Comparison of ENCODE assay signal across 8 cellular contexts in genomic region chr9:131738838-131739191, GRCh38. TPM values are rescaled to one million over a fixed set of nuclear protein-coding genes. Genes with fewer than 3 reads are reported as not detected.
A peak's percentile ranks its signal among the peaks of the same experiment; 100 is the strongest.
DNase-seq lines count a peak whose midpoint lies in the region; ATAC-seq and TF ChIP-seq lines count a peak whose summit lies in the region.

No MANE protein-coding gene starts in this region.

- no peaks in the 10 kb centered on the region for H3K9me3 Mint-ChIP-seq in naive thymus-derived CD4-positive, alpha-beta T cell

- H3K27ac ChIP-seq in colonic mucosa: peak overlapping the region; percentile 83
- peak overlapping the region; percentile 68 for H3K27ac ChIP-seq in naive thymus-derived CD4-positive, alpha-beta T cell (ENCODE audit: low read depth, low read length)

- DNase-seq in GM06990 (ENCODE audit: extremely low read depth, insufficient read length): no peak
- no peak for DNase-seq in MG63
- peak; percentile 72 for DNase-seq in colonic mucosa
- DNase-seq in naive thymus-derived CD4-positive, alpha-beta T cell: no peak
- no peak for DNase-seq in A172 (ENCODE audit: low spot score)
- no peak for DNase-seq in COR-L47 (lab: John Stamatoyannopoulos, UW)

- no peak for ATAC-seq in naive thymus-derived CD4-positive, alpha-beta T cell
- no peak for ATAC-seq in GM21825 (IDR thresholded peaks at IDR 0.05; ENCODE audit: unreplicated experiment)
- no peak for ATAC-seq in GM21529 (IDR thresholded peaks at IDR 0.05; ENCODE audit: unreplicated experiment)

- POLR2A ChIA-PET in naive thymus-derived CD4-positive, alpha-beta T cell (lab: Charles Lee): interaction anchor here (0.8 to 2.7 kb wide), 7 partner anchors 9 to 239 kb away, joined by 3 to 10 read pairs (median 3); no protein-coding TSS in a partner anchor

- CTCF ChIA-PET in naive thymus-derived CD4-positive, alpha-beta T cell (lab: Charles Lee): interaction anchor here (1.0 to 2.8 kb wide), 4 partner anchors 11 to 160 kb away, joined by 3 to 20 read pairs (median 8); no protein-coding TSS in a partner anchor

- H3K9me3 ChIP-seq in MG63: no peaks in the 10 kb centered on the region
- H3K9me3 ChIP-seq in colonic mucosa: no peaks in the 10 kb centered on the region
- H3K9me3 ChIP-seq in naive thymus-derived CD4-positive, alpha-beta T cell (ENCODE audit: control insufficient read depth in 2 of 3, low read length in 3 of 3): no peaks in the 10 kb centered on the region

- H3K9ac ChIP-seq in colonic mucosa (ENCODE audit: low read depth in 2 of 2, low read length in 2 of 2): peak overlapping the region; percentile 89 to 96

- peak overlapping the region; percentile 80 to 96 (median 92) for H3K27ac Mint-ChIP-seq in naive thymus-derived CD4-positive, alpha-beta T cell

- peaks cover 22% of the 10 kb centered on the region for H3K4me1 ChIP-seq in colonic mucosa
- H3K4me1 ChIP-seq in naive thymus-derived CD4-positive, alpha-beta T cell (ENCODE audit: control insufficient read depth in 2 of 2, insufficient read depth in 2 of 2, low read length in 2 of 2): peaks cover 53 to 62% of the 10 kb centered on the region in 2 donors

- no peaks in the 10 kb centered on the region; the same call in none of the 2 replicates for H3K36me3 ChIP-seq in GM06990 (ENCODE audit: control insufficient read depth, insufficient read depth, low read length)
- H3K36me3 ChIP-seq in MG63: 0 out of 2 replicates have a peak, but pooled peaks cover 7% of the 10 kb centered on the region
- H3K36me3 ChIP-seq in colonic mucosa: no peaks in the 10 kb centered on the region
- H3K36me3 ChIP-seq in naive thymus-derived CD4-positive, alpha-beta T cell (ENCODE audit: control insufficient read depth in 2 of 3, insufficient read depth in 3 of 3, low read length in 3 of 3): no peaks in the 10 kb centered on the region

- no peaks in the 10 kb centered on the region for H3K27me3 Mint-ChIP-seq in naive thymus-derived CD4-positive, alpha-beta T cell

- H3K36me3 Mint-ChIP-seq in naive thymus-derived CD4-positive, alpha-beta T cell: peaks cover 0 to 29% (median 0%) of the 10 kb centered on the region in 5 donors

- H3K4me1 Mint-ChIP-seq in naive thymus-derived CD4-positive, alpha-beta T cell: peaks cover 43 to 63% (median 59%) of the 10 kb centered on the region in 7 donors

- TF ChIP-seq CTCF in GM06990 (IDR thresholded peaks at IDR 0.05; ENCODE audit: insufficient read depth, low read length, poor library complexity, severe bottlenecking) (no peak), colonic mucosa (IDR thresholded peaks at IDR 0.05) (no peak)

- intact Hi-C loops in colonic mucosa (cut with DNase I): loop anchor here (10.0 kb wide), 1 partner anchor 94 kb away; no protein-coding TSS in a partner anchor
- intact Hi-C loops in naive thymus-derived CD4-positive, alpha-beta T cell (cut with micrococcal nuclease): loop anchor here (1.0 to 10.0 kb wide), 4 partner anchors 10 to 484 kb away; no protein-coding TSS in a partner anchor

- H3K4me3 ChIP-seq in GM06990 (replicated peaks; ENCODE audit: low read depth, low read length) (peak overlapping the region; percentile 65), MG63 (peak overlapping the region; percentile 55), colonic mucosa (peak overlapping the region; percentile 61)
- H3K4me3 ChIP-seq in naive thymus-derived CD4-positive, alpha-beta T cell (ENCODE audit: low read length): peak overlapping the region; percentile 80

- no peaks in the 10 kb centered on the region for H3K27me3 ChIP-seq in GM06990 (replicated peaks; ENCODE audit: control insufficient read depth, insufficient read depth, low read length)
- H3K27me3 ChIP-seq in MG63: no peaks in the 10 kb centered on the region
- H3K27me3 ChIP-seq in colonic mucosa: no peaks in the 10 kb centered on the region
- H3K27me3 ChIP-seq in naive thymus-derived CD4-positive, alpha-beta T cell (ENCODE audit: control insufficient read depth in 2 of 2, insufficient read depth in 2 of 2, low read length in 2 of 2): no peaks in the 10 kb centered on the region

- peak overlapping the region; percentile 80 to 96 (median 92) for H3K4me3 Mint-ChIP-seq in naive thymus-derived CD4-positive, alpha-beta T cell

RNA-seq across cellular contexts. Expression of gene RAPGEF1, which starts 1.1 kb away (rescaled TPM):
- 19.0 and 31.3 TPM in 2 replicates for total RNA-seq in MG63 (2014; rRNA removed; shearing (Covaris generic); ENCODE audit: low replicate concordance)
- total RNA-seq in colonic mucosa: 10 to 100 TPM; 47.2 to 58.6 TPM
- 100 to 1,000 TPM in 2 of 5 experiments, 10 to 100 TPM in 3; 81.1 to 181 (median 85.8) TPM for total RNA-seq in naive thymus-derived CD4-positive, alpha-beta T cell
- polyA plus RNA-seq in naive thymus-derived CD4-positive, alpha-beta T cell: 1 to 10 TPM; 1.2 to 4.7 TPM
- total RNA-seq in A172 (2014; rRNA removed; shearing (Covaris generic)): 20.0 and 40.9 TPM in 2 replicates
